In genomic region chr2:45728458-45728942, GRCh38 we compare ENCODE assay signal across 10 cellular contexts.
DNase-seq lines count a peak whose midpoint lies in the region; ATAC-seq and TF ChIP-seq lines count a peak whose summit lies in the region.
"Had no signal": no experiment of that assay in that cellular context is flagged by ENCODE, and none has a peak within 500 bp of the region (broad histone marks: within the 10 kb centered on the region; RNA-seq: fewer than 3 reads in every experiment).

No MANE protein-coding gene starts in this region.

- H3K4me1 ChIP-seq in DOHH2 (ENCODE audit: control insufficient read depth, low read length): peaks cover 83% of the 10 kb centered on the region

- H3F3A ChIP-seq in DOHH2 (ENCODE audit: control insufficient read depth, insufficient read depth): peaks cover 3% of the 10 kb centered on the region

- peak; percentile 83 for DNase-seq in MV-4-11 (lab: John Stamatoyannopoulos, UW)
- no peak for DNase-seq in NCI-H1694 treated with DMSO at 0.1 percent for 48 hours (lab: John Stamatoyannopoulos, UW)
- no peak for DNase-seq in WERI-Rb-1
- DNase-seq in OCI-M2 (lab: John Stamatoyannopoulos, UW; ENCODE audit: unreplicated experiment): no peak
- no peak for DNase-seq in NCI-H446 treated with DMSO at 0.1 percent for 48 hours (lab: John Stamatoyannopoulos, UW)
- DNase-seq: NCI-H1417 treated with DMSO at 0.1 percent for 48 hours, SW 1271 had no signal

- ATAC-seq in GM19351 (IDR thresholded peaks at IDR 0.05; ENCODE audit: unreplicated experiment): peak; percentile 81
- ATAC-seq in HG02938 (IDR thresholded peaks at IDR 0.05; ENCODE audit: unreplicated experiment): peak; percentile 81

- no peaks in the 10 kb centered on the region for H3K9me2 ChIP-seq in DOHH2 (replicated peaks; ENCODE audit: control insufficient read depth, low read length)

- H3K4me3 ChIP-seq in DOHH2 (ENCODE audit: low read length) (peak overlapping the region; percentile 53), WERI-Rb-1 (ENCODE audit: low read depth, low read length) (no peak overlapping the region)

- no peak for TF ChIP-seq CTCF in DOHH2 (IDR thresholded peaks at IDR 0.05; ENCODE audit: low read depth, low read length, poor library complexity, severe bottlenecking)
- no peak for TF ChIP-seq CTCF in WERI-Rb-1 (IDR thresholded peaks at IDR 0.05; ENCODE audit: low read depth, low read length)

- H3K27ac ChIP-seq in DOHH2 (ENCODE audit: low read depth, low read length) (peak overlapping the region; percentile 92), WERI-Rb-1 (no peak overlapping the region)

- H3K79me2 ChIP-seq in DOHH2 (ENCODE audit: control insufficient read depth, low read length): 0 out of 2 replicates have a peak, but pooled peaks cover 3% of the 10 kb centered on the region

- peak overlapping the region; percentile 66 for H3K4me2 ChIP-seq in DOHH2 (ENCODE audit: low read length)

- H3K9me3 ChIP-seq in DOHH2 (ENCODE audit: control insufficient read depth, insufficient read depth, low read length) (no peaks in the 10 kb centered on the region), WERI-Rb-1 (ENCODE audit: severe bottlenecking) (no peaks in the 10 kb centered on the region)

- no peaks in the 10 kb centered on the region for H3K27me3 ChIP-seq in DOHH2 (ENCODE audit: control insufficient read depth, low read length)
- no peaks in the 10 kb centered on the region for H3K27me3 ChIP-seq in WERI-Rb-1 (ENCODE audit: insufficient read depth, low read depth, severe bottlenecking)

- H4K20me1 ChIP-seq in DOHH2 (ENCODE audit: control insufficient read depth, insufficient read depth, low read depth, low read length): no peaks in the 10 kb centered on the region

- H3K36me3 ChIP-seq in DOHH2 (ENCODE audit: control insufficient read depth, low read length) (no peaks in the 10 kb centered on the region), WERI-Rb-1 (no peaks in the 10 kb centered on the region)
